Comparison of ENCODE assay signal across 8 cellular contexts in the genomic region with DNA sequence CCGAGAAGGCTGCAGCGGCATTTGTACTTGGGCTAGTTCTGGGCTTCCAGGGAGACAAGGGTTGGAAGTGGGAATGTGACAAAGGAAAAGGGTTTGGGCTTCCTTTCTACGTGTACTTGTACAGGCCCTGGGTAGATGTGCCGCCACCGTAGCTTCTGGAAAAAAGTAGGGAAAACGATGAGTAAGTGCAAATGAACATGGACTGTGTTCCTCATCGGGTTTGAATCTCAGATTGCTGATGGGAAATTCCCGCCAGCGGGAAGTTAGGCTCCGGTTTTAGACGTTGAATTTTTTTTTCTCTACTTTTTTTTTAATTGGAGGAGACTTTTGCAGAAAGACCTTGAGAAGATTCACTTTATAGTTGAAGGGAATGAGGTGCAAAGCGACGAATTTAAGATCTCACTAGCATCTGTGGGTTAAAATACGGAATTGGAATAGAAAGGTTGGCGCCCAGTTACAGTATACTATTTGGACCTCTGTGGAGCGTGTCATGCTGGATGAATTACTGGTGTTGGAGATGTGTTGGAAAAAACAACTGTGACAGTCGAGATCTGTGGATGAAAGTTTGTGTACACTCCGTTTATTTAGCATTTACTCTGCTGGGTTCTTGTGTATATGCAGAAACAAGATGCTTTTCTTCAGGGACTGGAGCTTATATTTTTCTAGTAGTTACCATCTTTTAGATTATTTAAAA. TPM values are rescaled to one million over a fixed set of nuclear protein-coding genes. Genes with fewer than 3 reads are reported as not detected.
DNase-seq lines count a peak whose midpoint lies in the region; TF ChIP-seq lines count a peak whose summit lies in the region.

No MANE protein-coding gene starts in this region.

- 0 out of 2 replicates have a peak, but pooled peaks cover 25% of the 10 kb centered on the region for H3K4me1 ChIP-seq in MM.1S (ENCODE audit: low read length)

- H3K9me2 ChIP-seq in MM.1S (replicated peaks; ENCODE audit: insufficient read depth, low read length), result no peaks in the 10 kb centered on the region

- peaks cover 9% of the 10 kb centered on the region; the same call in 1 of the 2 replicates for H3F3A ChIP-seq in MM.1S (ENCODE audit: insufficient read depth, low read length)

- peaks cover 56% of the 10 kb centered on the region for H4K20me1 ChIP-seq in MM.1S (ENCODE audit: insufficient read depth, low read length)

- H3K27ac ChIP-seq in MM.1S (ENCODE audit: low read length), result peak overlapping the region; percentile 83; the same call in 1 of the 2 replicates

- H2AFZ ChIP-seq in MM.1S (ENCODE audit: low read length), result no peak overlapping the region

- H3K9me3 ChIP-seq in MM.1S (replicated peaks; ENCODE audit: insufficient read depth, low read length), result no peaks in the 10 kb centered on the region

- no peaks in the 10 kb centered on the region for H3K27me3 ChIP-seq in MM.1S (replicated peaks; ENCODE audit: insufficient read depth, low read length)

- peak overlapping the region; percentile 44 for H3K27ac Mint-ChIP-seq in mesothelial cell of epicardium

- peaks cover 56% of the 10 kb centered on the region for H3K4me1 Mint-ChIP-seq in mesothelial cell of epicardium

- H3K9me3 Mint-ChIP-seq in mesothelial cell of epicardium, result no peaks in the 10 kb centered on the region

- peaks cover 7% of the 10 kb centered on the region; the same call in 1 of the 2 replicates for H3K36me3 ChIP-seq in MM.1S (replicated peaks; ENCODE audit: insufficient read depth, low read length)

- peak overlapping the region; percentile 81 for H3K4me3 Mint-ChIP-seq in mesothelial cell of epicardium

- H3K27me3 Mint-ChIP-seq in mesothelial cell of epicardium (ENCODE audit: low read depth), result no peaks in the 10 kb centered on the region

- peak overlapping the region; percentile 90 for H3K9ac ChIP-seq in MM.1S (ENCODE audit: low read length)

- TF ChIP-seq CTCF in MM.1S (IDR thresholded peaks at IDR 0.05; ENCODE audit: low read length) (no peak), mesothelial cell of epicardium (IDR thresholded peaks at IDR 0.05; ENCODE audit: unreplicated experiment) (no peak)

- DNase-seq in DMS79 treated with DMSO at 0.1 percent for 48 hours (lab: John Stamatoyannopoulos, UW) (peak; percentile 19), DMS79 (lab: John Stamatoyannopoulos, UW) (no peak), MM.1S (no peak), cerebellar cortex (ENCODE audit: low spot score) (peak; percentile 38), mesothelial cell of epicardium (ENCODE audit: low spot score in 2 of 2, unreplicated experiment in 2 of 2) (no peak), GM19238 (ENCODE audit: insufficient read length, low spot score) (no peak), GF-D8 (lab: John Stamatoyannopoulos, UW) (no peak), SHP77 (lab: John Stamatoyannopoulos, UW) (no peak)

- peaks cover 7% of the 10 kb centered on the region for H3K36me3 Mint-ChIP-seq in mesothelial cell of epicardium

- peak overlapping the region; percentile 96 for H3K4me3 ChIP-seq in MM.1S (ENCODE audit: low read length)

- peak overlapping the region; percentile 80 for H3K4me2 ChIP-seq in MM.1S (ENCODE audit: low read depth, low read length)

- H3K79me2 ChIP-seq in MM.1S (ENCODE audit: low read length), result peaks cover 63% of the 10 kb centered on the region

RNA-seq across cellular contexts. Expression of a gene that starts 1.3 kb away (rescaled TPM):
- total RNA-seq in mesothelial cell of epicardium, result 211 to 224 TPM (median 223 TPM) in 3 replicates

RNA-seq across cellular contexts. Expression of a gene that starts 14.6 kb away (rescaled TPM):
- 92.6 to 101 TPM (median 97.1 TPM) in 3 replicates for total RNA-seq in mesothelial cell of epicardium

Comparison
In these comparisons a context has a peak if more than half of its experiments do, and no peak if none do; other contexts are left out.
1. DNase-seq: peak in DMS79 treated with DMSO at 0.1 percent for 48 hours (single experiment) and cerebellar cortex (single experiment); none in DMS79 (single experiment), MM.1S (single experiment), mesothelial cell of epicardium (0 of 2), GM19238 (single experiment), GF-D8 (single experiment) and SHP77 (0 of 2).